13 cellular contexts compared by ENCODE assay signal in genomic region chr16:78768723-78769122, GRCh38.
DNase-seq lines count a peak whose midpoint lies in the region; ATAC-seq and TF ChIP-seq lines count a peak whose summit lies in the region.
"Had no signal": no experiment of that assay in that cellular context is flagged by ENCODE, and none has a peak within 500 bp of the region (broad histone marks: within the 10 kb centered on the region; RNA-seq: fewer than 3 reads in every experiment).

No MANE protein-coding gene starts in this region.

- TF ChIP-seq CTCF in mesothelial cell of epicardium (IDR thresholded peaks at IDR 0.05; ENCODE audit: unreplicated experiment) (no peak), SK-N-SH (IDR thresholded peaks at IDR 0.05) (no peak)

- no peaks in the 10 kb centered on the region for H3K36me3 ChIP-seq in SK-N-SH (replicated peaks in 1 of 2; ENCODE audit: control insufficient read depth in 1 of 2, insufficient read depth in 2 of 2, low read length in 1 of 2)
- H3K36me3 ChIP-seq: colonic mucosa, prostate gland, thoracic aorta had no signal

- ATAC-seq in GM18520 (IDR thresholded peaks at IDR 0.05; ENCODE audit: unreplicated experiment) (peak; percentile 91), GM21576 (IDR thresholded peaks at IDR 0.05; ENCODE audit: unreplicated experiment) (peak; percentile 81)
- no peak for ATAC-seq in naive thymus-derived CD8-positive, alpha-beta T cell

- TF ChIP-seq RAD21 in SK-N-SH (IDR thresholded peaks at IDR 0.05; ENCODE audit: low read length), result no peak

- H3K36me3 Mint-ChIP-seq in naive thymus-derived CD8-positive, alpha-beta T cell, result peaks cover 0 to 3% (median 0%) of the 10 kb centered on the region in 3 donors
- H3K36me3 Mint-ChIP-seq in mesothelial cell of epicardium, result no peaks in the 10 kb centered on the region

- H3K4me1 ChIP-seq in SK-N-SH (ENCODE audit: control insufficient read depth in 1 of 2, insufficient read depth in 2 of 2, low read depth in 1 of 2, low read length in 1 of 2), result no peaks in the 10 kb centered on the region; a peak in 1 of 4 replicates
- H3K4me1 ChIP-seq: colonic mucosa, prostate gland had no signal

- no peaks in the 10 kb centered on the region for H3K9me2 ChIP-seq in SK-N-SH

- no peaks in the 10 kb centered on the region for H3K79me2 ChIP-seq in SK-N-SH (ENCODE audit: insufficient read depth)

- 80% methylated on average over 9 of the region's 9 CpGs for WGBS in SK-N-SH (ENCODE audit: low lambda C conversion rate)

- H3K27me3 ChIP-seq in SK-N-SH (ENCODE audit: insufficient read depth), result no peaks in the 10 kb centered on the region
- H3K27me3 ChIP-seq: colonic mucosa had no signal

- DNase-seq in activated CD4-positive, alpha-beta T cell treated with anti-CD3 and anti-CD28 coated beads, Interleukin-2, amount 50 U/mL, for 1 hour, result peak; percentile 19
- no peak for DNase-seq in naive thymus-derived CD8-positive, alpha-beta T cell
- DNase-seq in mesothelial cell of epicardium (ENCODE audit: low spot score in 2 of 2, unreplicated experiment in 2 of 2) (no peak), SK-N-SH (no peak), COR-L47 (lab: John Stamatoyannopoulos, UW) (no peak)
- DNase-seq: colonic mucosa, GF-D8, NCI-H526, Right ventricle myocardium superior had no signal

- no peak for TF ChIP-seq EP300 in SK-N-SH (IDR thresholded peaks at IDR 0.05; ENCODE audit: borderline replicate concordance in 1 of 2, low read depth in 1 of 2, low read length in 1 of 2)

- CTCF ChIA-PET in SK-N-SH (lab: Yijun Ruan, JAX), result no interaction called here

- H3K27me3 Mint-ChIP-seq in naive thymus-derived CD8-positive, alpha-beta T cell, result peaks cover 0 to 5% (median 0%) of the 10 kb centered on the region in 5 donors
- no peaks in the 10 kb centered on the region for H3K27me3 Mint-ChIP-seq in mesothelial cell of epicardium (ENCODE audit: low read depth)

- H3K4me2 ChIP-seq in SK-N-SH, result no peak overlapping the region

- H3K9me3 Mint-ChIP-seq in naive thymus-derived CD8-positive, alpha-beta T cell, result peaks cover 0 to 16% (median 0%) of the 10 kb centered on the region in 9 donors
- H3K9me3 Mint-ChIP-seq in mesothelial cell of epicardium, result peaks cover 5% of the 10 kb centered on the region

- POLR2A ChIA-PET in naive thymus-derived CD8-positive, alpha-beta T cell (lab: Charles Lee), result no interaction called here
- POLR2A ChIA-PET in SK-N-SH (lab: Yijun Ruan, JAX), result no interaction called here

- peaks cover 9 to 12% (median 12%) of the 10 kb centered on the region in 4 donors for H3K4me1 Mint-ChIP-seq in naive thymus-derived CD8-positive, alpha-beta T cell
- H3K4me1 Mint-ChIP-seq in mesothelial cell of epicardium, result no peaks in the 10 kb centered on the region

- H3F3A ChIP-seq in SK-N-SH (replicated peaks; ENCODE audit: insufficient read depth), result no peaks in the 10 kb centered on the region

- no peaks in the 10 kb centered on the region for H4K20me1 ChIP-seq in SK-N-SH (ENCODE audit: insufficient read depth)

- no peak overlapping the region for H3K4me3 ChIP-seq in SK-N-SH (ENCODE audit: low read depth in 2 of 2, low read length in 1 of 2)
- H3K4me3 ChIP-seq: colonic mucosa, prostate gland, thoracic aorta had no signal

- no peak overlapping the region for H3K9ac ChIP-seq in SK-N-SH

- H3K9me3 ChIP-seq in SK-N-SH, result no peaks in the 10 kb centered on the region
- H3K9me3 ChIP-seq: colonic mucosa, prostate gland, thoracic aorta had no signal

- no peak overlapping the region for H2AFZ ChIP-seq in SK-N-SH (ENCODE audit: low read depth)

- no peak overlapping the region for H3K27ac ChIP-seq in SK-N-SH (ENCODE audit: low read depth in 2 of 2, low read length in 1 of 2)
- H3K27ac ChIP-seq: colonic mucosa, prostate gland, thoracic aorta had no signal

- H3K4me3 Mint-ChIP-seq in naive thymus-derived CD8-positive, alpha-beta T cell, result peak overlapping the region in 3 of 10 donors; percentile 10 to 65 (median 44)
- no peak overlapping the region for H3K4me3 Mint-ChIP-seq in mesothelial cell of epicardium

- peak overlapping the region in 6 of 10 donors; percentile 16 to 88 (median 39) for H3K27ac Mint-ChIP-seq in naive thymus-derived CD8-positive, alpha-beta T cell
- H3K27ac Mint-ChIP-seq in mesothelial cell of epicardium, result no peak overlapping the region

TF ChIP-seq in SK-N-SH, 30 proteins besides CTCF, POLR2A, EP300 and RAD21 (continues in another document):
- TF ChIP-seq ZBTB33 (IDR thresholded peaks at IDR 0.05; ENCODE audit: borderline replicate concordance, low read depth), result no peak
- no peak for TF ChIP-seq MXI1 (IDR thresholded peaks at IDR 0.05; ENCODE audit: low read depth, low read length)
- no peak for TF ChIP-seq GATA2 (CRISPR knock-in tag; IDR thresholded peaks at IDR 0.05)
- TF ChIP-seq RFX5 (IDR thresholded peaks at IDR 0.05; ENCODE audit: low read length), result no peak
- TF ChIP-seq USF1 (IDR thresholded peaks at IDR 0.05; ENCODE audit: borderline replicate concordance, low read depth), result no peak
- TF ChIP-seq IRF3 (IDR thresholded peaks at IDR 0.05; ENCODE audit: low read depth, low read length), result no peak
- no peak for TF ChIP-seq MEF2A (IDR thresholded peaks at IDR 0.05; ENCODE audit: borderline replicate concordance, low read depth)
- TF ChIP-seq REST (IDR thresholded peaks at IDR 0.05; ENCODE audit: low read depth, low read length), result no peak
- TF ChIP-seq FOXJ3 (CRISPR knock-in tag; IDR thresholded peaks at IDR 0.05), result no peak
- no peak for TF ChIP-seq SMC3 (IDR thresholded peaks at IDR 0.05; ENCODE audit: low read depth, low read length)
- TF ChIP-seq TAF1 (IDR thresholded peaks at IDR 0.05; ENCODE audit: borderline replicate concordance, low read depth, low read length), result no peak
- TF ChIP-seq TEAD4 (IDR thresholded peaks at IDR 0.05; ENCODE audit: borderline replicate concordance, insufficient read depth), result no peak
- TF ChIP-seq CHD2 (IDR thresholded peaks at IDR 0.05; ENCODE audit: low read length, partially characterized antibody), result no peak
- TF ChIP-seq JUND (IDR thresholded peaks at IDR 0.05), result no peak
- TF ChIP-seq RCOR1 (IDR thresholded peaks at IDR 0.05; ENCODE audit: low read length), result no peak
- TF ChIP-seq EZH2phosphoT487 (IDR thresholded peaks at IDR 0.05; ENCODE audit: borderline replicate concordance, low read depth), result no peak

Comparison
In these comparisons a context has a peak if more than half of its experiments do, and no peak if none do; other contexts are left out.
1. ATAC-seq: peak in GM18520 (single experiment) and GM21576 (single experiment); none in naive thymus-derived CD8-positive, alpha-beta T cell (0 of 2).